8 cellular contexts compared by ENCODE assay signal in the genomic region with DNA sequence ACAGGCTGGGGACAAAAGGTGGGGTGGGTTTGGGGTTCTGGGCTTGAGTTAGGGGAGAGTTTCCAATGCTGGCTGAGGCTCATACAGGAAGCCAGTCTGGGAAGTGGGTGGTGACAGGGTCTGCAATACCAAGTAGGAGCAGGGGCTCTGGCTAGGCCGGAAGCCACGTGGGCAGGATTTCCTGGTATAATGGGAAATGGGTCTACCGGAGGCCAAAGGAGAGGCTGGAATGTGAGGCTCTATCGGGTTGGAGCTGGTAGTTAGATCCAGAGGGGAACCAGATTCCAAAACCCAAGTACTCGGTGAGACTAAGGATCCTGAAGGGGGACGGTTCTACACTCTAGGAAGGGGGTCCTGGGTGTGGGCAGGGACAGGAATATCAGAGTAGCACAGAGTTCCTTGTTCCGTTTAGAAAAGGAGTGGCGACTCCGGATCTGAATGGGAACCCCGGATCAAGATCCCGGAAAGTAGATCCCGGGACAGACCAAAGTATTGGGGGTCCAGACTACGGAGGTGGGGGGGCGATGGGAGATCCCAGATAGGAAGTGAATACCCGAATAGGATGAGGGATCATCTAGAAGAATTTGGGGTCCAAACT. TPM values are rescaled to one million over a fixed set of nuclear protein-coding genes. Genes with fewer than 3 reads are reported as not detected.
DNase-seq lines count a peak whose midpoint lies in the region; ATAC-seq and TF ChIP-seq lines count a peak whose summit lies in the region.

No MANE protein-coding gene starts in this region.

- H3K9me3 Mint-ChIP-seq in stimulated activated naive CD8-positive, alpha-beta T cell treated with anti-CD3 and anti-CD28 coated beads, Interleukin-15, Interleukin-2, amounts not matched to agents 100 ng/mL and 50 ng/mL, for 24 hours = no peaks in the 10 kb centered on the region
- H3K9me3 Mint-ChIP-seq in activated T-cell treated with anti-CD3 and anti-CD28 coated beads, Interleukin-2, amount 50 U/mL, for 72 hours = no peaks in the 10 kb centered on the region

- 3% methylated on average over 15 of the region's 15 CpGs for WGBS in right cardiac atrium
- WGBS in smooth muscle cell (ENCODE audit: low lambda C conversion rate) = 4% methylated on average over 15 of the region's 15 CpGs

- no peaks in the 10 kb centered on the region for H3F3A ChIP-seq in smooth muscle cell (ENCODE audit: low read depth)

- no peaks in the 10 kb centered on the region for H3K27me3 Mint-ChIP-seq in stimulated activated naive CD8-positive, alpha-beta T cell treated with anti-CD3 and anti-CD28 coated beads, Interleukin-15, Interleukin-2, amounts not matched to agents 100 ng/mL and 50 ng/mL, for 24 hours
- no peaks in the 10 kb centered on the region for H3K27me3 Mint-ChIP-seq in activated T-cell treated with anti-CD3 and anti-CD28 coated beads, Interleukin-2, amount 50 U/mL, for 72 hours (ENCODE audit: low read depth)

- H3K4me3 ChIP-seq in right cardiac atrium (ENCODE audit: low read length) = peak overlapping the region; percentile 92
- peak overlapping the region; percentile 72 for H3K4me3 ChIP-seq in smooth muscle cell

- peaks cover 69% of the 10 kb centered on the region for H3K4me1 Mint-ChIP-seq in stimulated activated naive CD8-positive, alpha-beta T cell treated with anti-CD3 and anti-CD28 coated beads, Interleukin-15, Interleukin-2, amounts not matched to agents 100 ng/mL and 50 ng/mL, for 24 hours (ENCODE audit: low read depth)
- H3K4me1 Mint-ChIP-seq in activated T-cell treated with anti-CD3 and anti-CD28 coated beads, Interleukin-2, amount 50 U/mL, for 72 hours (ENCODE audit: low read depth) = peaks cover 62% of the 10 kb centered on the region

- H3K36me3 Mint-ChIP-seq in stimulated activated naive CD8-positive, alpha-beta T cell treated with anti-CD3 and anti-CD28 coated beads, Interleukin-15, Interleukin-2, amounts not matched to agents 100 ng/mL and 50 ng/mL, for 24 hours (ENCODE audit: low read depth) = peaks cover 38% of the 10 kb centered on the region
- peaks cover 7 to 17% of the 10 kb centered on the region in 2 donors for H3K36me3 Mint-ChIP-seq in activated T-cell treated with anti-CD3 and anti-CD28 coated beads, Interleukin-2, amount 50 U/mL, for 72 hours (ENCODE audit: insufficient read depth in 2 of 2)

- no peaks in the 10 kb centered on the region for H3K9me3 ChIP-seq in right cardiac atrium (ENCODE audit: control insufficient read depth, low read length)
- no peaks in the 10 kb centered on the region for H3K9me3 ChIP-seq in smooth muscle cell (replicated peaks; ENCODE audit: low read depth)

- peaks cover 58% of the 10 kb centered on the region for H3K79me2 ChIP-seq in smooth muscle cell (ENCODE audit: low read depth)

- H3K4me1 ChIP-seq in right cardiac atrium (ENCODE audit: control insufficient read depth, insufficient read depth, low read length) = peaks cover 7% of the 10 kb centered on the region
- peaks cover 12% of the 10 kb centered on the region for H3K4me1 ChIP-seq in smooth muscle cell (ENCODE audit: low read depth)

- H3K4me2 ChIP-seq in smooth muscle cell = peak overlapping the region; percentile 99

- peaks cover 50% of the 10 kb centered on the region for H4K20me1 ChIP-seq in smooth muscle cell (ENCODE audit: low read depth)

- H3K27ac Mint-ChIP-seq in stimulated activated naive CD8-positive, alpha-beta T cell treated with anti-CD3 and anti-CD28 coated beads, Interleukin-15, Interleukin-2, amounts not matched to agents 100 ng/mL and 50 ng/mL, for 24 hours = peak overlapping the region; percentile 96
- peak overlapping the region; percentile 96 for H3K27ac Mint-ChIP-seq in activated T-cell treated with anti-CD3 and anti-CD28 coated beads, Interleukin-2, amount 50 U/mL, for 72 hours

- H3K27me3 ChIP-seq in right cardiac atrium (ENCODE audit: control insufficient read depth, insufficient read depth) = no peaks in the 10 kb centered on the region
- H3K27me3 ChIP-seq in smooth muscle cell (ENCODE audit: low read depth) = no peaks in the 10 kb centered on the region

- TF ChIP-seq CTCF in smooth muscle cell (IDR thresholded peaks at IDR 0.05; ENCODE audit: borderline replicate concordance, insufficient read depth, poor library complexity, severe bottlenecking) = no peak

- intact Hi-C loops in right cardiac atrium (cut with DNase I) = no loop called here
- intact Hi-C loops in head of caudate nucleus (cut with DNase I) = loop anchor here (10.0 kb wide), 1 partner anchor 162 kb away; a partner anchor contains a TSS

- H3K27ac ChIP-seq in right cardiac atrium (ENCODE audit: low read length) (peak overlapping the region; percentile 65), smooth muscle cell (ENCODE audit: low read depth) (peak overlapping the region; percentile 64)

- H3K4me3 Mint-ChIP-seq in stimulated activated naive CD8-positive, alpha-beta T cell treated with anti-CD3 and anti-CD28 coated beads, Interleukin-15, Interleukin-2, amounts not matched to agents 100 ng/mL and 50 ng/mL, for 24 hours = peak overlapping the region; percentile 98
- H3K4me3 Mint-ChIP-seq in activated T-cell treated with anti-CD3 and anti-CD28 coated beads, Interleukin-2, amount 50 U/mL, for 72 hours = peak overlapping the region; percentile 92 to 98

- H2AFZ ChIP-seq in smooth muscle cell (ENCODE audit: low read depth) = peak overlapping the region; percentile 26

- no peak for DNase-seq in stimulated activated naive CD8-positive, alpha-beta T cell treated with anti-CD3 and anti-CD28 coated beads, Interleukin-15, Interleukin-2, amounts not matched to agents 100 U/mL and 50 U/mL, for 24 hours
- DNase-seq in activated T-cell treated with anti-CD3 and anti-CD28 coated beads, Interleukin-2, amount 50 U/mL, for 72 hours = no peak
- DNase-seq in right cardiac atrium (peak; percentile 61 to 77 (median 74)), smooth muscle cell (lab: John Stamatoyannopoulos, UW; ENCODE audit: unreplicated experiment) (no peak), head of caudate nucleus (no peak), NK-92 (lab: John Stamatoyannopoulos, UW; ENCODE audit: unreplicated experiment) (no peak), SK-N-DZ (ENCODE audit: low spot score) (no peak)

- no peak for ATAC-seq in stimulated activated naive CD8-positive, alpha-beta T cell treated with anti-CD3 and anti-CD28 coated beads, Interleukin-15, Interleukin-2, amounts not matched to agents 100 U/mL and 50 U/mL, for 24 hours
- ATAC-seq in activated T-cell treated with anti-CD3 and anti-CD28 coated beads, Interleukin-2, amount 50 U/mL, for 72 hours (replicated peaks in 1 of 2) = no peak
- peak in 1 of 2 donors; percentile 12 for ATAC-seq in right cardiac atrium

- no peaks in the 10 kb centered on the region for H3K36me3 ChIP-seq in smooth muscle cell (ENCODE audit: low read depth)

- H3K9ac ChIP-seq in smooth muscle cell (ENCODE audit: low read depth) = peak overlapping the region; percentile 88

RNA-seq across cellular contexts. Expression of a gene that starts 0.8 kb away (rescaled TPM):
- 100 to 1,000 TPM; 128 to 137 TPM for total RNA-seq in activated T-cell treated with anti-CD3 and anti-CD28 coated beads, Interleukin-2, amount 50 U/mL, for 72 hours
- total RNA-seq in right cardiac atrium (100 to 1,000 TPM; 131 to 133 (median 132) TPM), smooth muscle cell (98.4 and 103 TPM in 2 replicates)
- polyA plus RNA-seq in right cardiac atrium (228 TPM), smooth muscle cell (186 and 198 TPM in 2 replicates)
- polyA plus RNA-seq in SK-N-DZ (2014; cell fraction: cytosol; rRNA removed) = 188 and 208 TPM in 2 replicates
- 567 and 627 TPM in 2 replicates for polyA plus RNA-seq in SK-N-DZ (2014; cell fraction: nucleus; rRNA removed)

RNA-seq across cellular contexts. Expression of a gene that starts 17.8 kb away (rescaled TPM):
- total RNA-seq in activated T-cell treated with anti-CD3 and anti-CD28 coated beads, Interleukin-2, amount 50 U/mL, for 72 hours = 10 to 100 TPM; 21.8 to 36.8 TPM
- 10 to 100 TPM in 3 of 4 donors, 1 to 10 TPM in 1; 8.4 to 14.2 (median 11.0) TPM for total RNA-seq in right cardiac atrium
- polyA plus RNA-seq in right cardiac atrium = 5.5 TPM
- total RNA-seq in smooth muscle cell = 2.7 and 3.3 TPM in 2 replicates
- 12.3 and 16.4 TPM in 2 replicates for polyA plus RNA-seq in smooth muscle cell
- polyA plus RNA-seq in SK-N-DZ (2014; cell fraction: cytosol; rRNA removed) = 2.8 and 3.6 TPM in 2 replicates
- 2.9 and 6.8 TPM in 2 replicates for polyA plus RNA-seq in SK-N-DZ (2014; cell fraction: nucleus; rRNA removed)

RNA-seq across cellular contexts. Expression of a gene that starts 22.2 kb away (rescaled TPM):
- 100 to 1,000 TPM; 174 to 222 TPM for total RNA-seq in activated T-cell treated with anti-CD3 and anti-CD28 coated beads, Interleukin-2, amount 50 U/mL, for 72 hours
- 10 to 100 TPM; 56.3 to 77.0 (median 73.4) TPM for total RNA-seq in right cardiac atrium
- 71.6 TPM for polyA plus RNA-seq in right cardiac atrium
- 52.5 and 53.1 TPM in 2 replicates for total RNA-seq in smooth muscle cell
- 90.8 and 98.4 TPM in 2 replicates for polyA plus RNA-seq in smooth muscle cell
- polyA plus RNA-seq in SK-N-DZ (2014; cell fraction: cytosol; rRNA removed) = 22.0 and 26.4 TPM in 2 replicates
- polyA plus RNA-seq in SK-N-DZ (2014; cell fraction: nucleus; rRNA removed) = 212 and 214 TPM in 2 replicates

Comparison
In these comparisons a context has a peak if more than half of its experiments do, and no peak if none do; other contexts are left out.
1. DNase-seq: peak in right cardiac atrium (3 of 3); none in stimulated activated naive CD8-positive, alpha-beta T cell treated with anti-CD3 and anti-CD28 coated beads, Interleukin-15, Interleukin-2, amounts not matched to agents 100 U/mL and 50 U/mL, for 24 hours (single experiment), activated T-cell treated with anti-CD3 and anti-CD28 coated beads, Interleukin-2, amount 50 U/mL, for 72 hours (0 of 2), smooth muscle cell (single experiment), head of caudate nucleus (0 of 42), NK-92 (single experiment) and SK-N-DZ (single experiment).